In genomic region chr7:73526892-73527821, GRCh38 we compare ENCODE assay signal across 10 cellular contexts. TPM values are rescaled to one million over a fixed set of nuclear protein-coding genes. Genes with fewer than 3 reads are reported as not detected.
A peak's percentile ranks its signal among the peaks of the same experiment; 100 is the strongest.
DNase-seq lines count a peak whose midpoint lies in the region; ATAC-seq and TF ChIP-seq lines count a peak whose summit lies in the region.
"Had no signal": no experiment of that assay in that cellular context is flagged by ENCODE, and none has a peak within 500 bp of the region (broad histone marks: within the 10 kb centered on the region; RNA-seq: fewer than 3 reads in every experiment).

No MANE protein-coding gene starts in this region.

- no peak for ATAC-seq in activated naive CD8-positive, alpha-beta T cell treated with anti-CD3 and anti-CD28 coated beads, Interleukin-2, amount 50 U/mL, for 24 hours
- ATAC-seq in GM18502 (IDR thresholded peaks at IDR 0.05; ENCODE audit: poor library complexity, unreplicated experiment): no peak
- ATAC-seq in HG02678 (IDR thresholded peaks at IDR 0.05; ENCODE audit: unreplicated experiment): no peak

- no peaks in the 10 kb centered on the region for H3K27me3 Mint-ChIP-seq in activated naive CD4-positive, alpha-beta T cell treated with anti-CD3 and anti-CD28 coated beads, Interleukin-2, amount 50 U/mL, for 24 hours
- no peaks in the 10 kb centered on the region for H3K27me3 Mint-ChIP-seq in activated naive CD8-positive, alpha-beta T cell treated with anti-CD3 and anti-CD28 coated beads, Interleukin-2, amount 50 U/mL, for 24 hours
- no peaks in the 10 kb centered on the region for H3K27me3 Mint-ChIP-seq in type B pancreatic cell

- H3K36me3 Mint-ChIP-seq in activated naive CD4-positive, alpha-beta T cell treated with anti-CD3 and anti-CD28 coated beads, Interleukin-2, amount 50 U/mL, for 24 hours: peaks cover 2% of the 10 kb centered on the region
- peaks cover 4% of the 10 kb centered on the region for H3K36me3 Mint-ChIP-seq in activated naive CD8-positive, alpha-beta T cell treated with anti-CD3 and anti-CD28 coated beads, Interleukin-2, amount 50 U/mL, for 24 hours (ENCODE audit: low read depth)
- H3K36me3 Mint-ChIP-seq in type B pancreatic cell: peaks cover under 1% of the 10 kb centered on the region

- H3K4me1 Mint-ChIP-seq in activated naive CD4-positive, alpha-beta T cell treated with anti-CD3 and anti-CD28 coated beads, Interleukin-2, amount 50 U/mL, for 24 hours: peaks cover 39% of the 10 kb centered on the region
- peaks cover 42% of the 10 kb centered on the region for H3K4me1 Mint-ChIP-seq in activated naive CD8-positive, alpha-beta T cell treated with anti-CD3 and anti-CD28 coated beads, Interleukin-2, amount 50 U/mL, for 24 hours
- peaks cover 4% of the 10 kb centered on the region for H3K4me1 Mint-ChIP-seq in type B pancreatic cell (ENCODE audit: unreplicated experiment)

- peak overlapping the region; percentile 88 for H3K27ac Mint-ChIP-seq in activated naive CD4-positive, alpha-beta T cell treated with anti-CD3 and anti-CD28 coated beads, Interleukin-2, amount 50 U/mL, for 24 hours
- H3K27ac Mint-ChIP-seq in activated naive CD8-positive, alpha-beta T cell treated with anti-CD3 and anti-CD28 coated beads, Interleukin-2, amount 50 U/mL, for 24 hours: peak overlapping the region; percentile 83
- peak overlapping the region; percentile 8 for H3K27ac Mint-ChIP-seq in type B pancreatic cell

- no peaks in the 10 kb centered on the region for H3K9me3 Mint-ChIP-seq in activated naive CD4-positive, alpha-beta T cell treated with anti-CD3 and anti-CD28 coated beads, Interleukin-2, amount 50 U/mL, for 24 hours
- no peaks in the 10 kb centered on the region for H3K9me3 Mint-ChIP-seq in activated naive CD8-positive, alpha-beta T cell treated with anti-CD3 and anti-CD28 coated beads, Interleukin-2, amount 50 U/mL, for 24 hours
- H3K9me3 Mint-ChIP-seq in type B pancreatic cell: no peaks in the 10 kb centered on the region

- TF ChIP-seq CTCF in type B pancreatic cell (conservative IDR thresholded peaks at IDR 0.05): no peak

- H3K4me3 Mint-ChIP-seq in activated naive CD4-positive, alpha-beta T cell treated with anti-CD3 and anti-CD28 coated beads, Interleukin-2, amount 50 U/mL, for 24 hours: peak overlapping the region; percentile 24
- H3K4me3 Mint-ChIP-seq in activated naive CD8-positive, alpha-beta T cell treated with anti-CD3 and anti-CD28 coated beads, Interleukin-2, amount 50 U/mL, for 24 hours: peak overlapping the region; percentile 57
- peak overlapping the region; percentile 0 for H3K4me3 Mint-ChIP-seq in type B pancreatic cell

- DNase-seq in activated naive CD4-positive, alpha-beta T cell treated with anti-CD3 and anti-CD28 coated beads, Interleukin-2, amount 50 U/mL, for 16 hours: no peak
- DNase-seq in NCI-H2196 treated with DMSO at 0.1 percent for 48 hours (lab: John Stamatoyannopoulos, UW; ENCODE audit: unreplicated experiment) (peak; percentile 29), type B pancreatic cell (ENCODE audit: extremely low spot score, unreplicated experiment) (no peak), GOT3 (lab: John Stamatoyannopoulos, UW) (no peak)
- no peak for DNase-seq in activated naive CD8-positive, alpha-beta T cell treated with anti-CD3 and anti-CD28 coated beads, Interleukin-2, amount 50 U/mL, for 24 hours
- DNase-seq: activated CD4-positive, alpha-beta T cell treated with anti-CD3 and anti-CD28 coated beads for 4 hours; cortex of kidney had no signal

RNA-seq across cellular contexts. Expression of gene BAZ1B, which starts 5.1 kb away (rescaled TPM):
- total RNA-seq in type B pancreatic cell (ENCODE audit: low replicate concordance): 68.0 and 86.8 TPM in 2 replicates

RNA-seq across cellular contexts. Expression of gene BCL7B, which starts 30.3 kb away (rescaled TPM):
- 32.8 and 37.7 TPM in 2 replicates for total RNA-seq in type B pancreatic cell (ENCODE audit: low replicate concordance)

RNA-seq across cellular contexts. Expression of gene TBL2, which starts 51.2 kb away (rescaled TPM):
- total RNA-seq in type B pancreatic cell (ENCODE audit: low replicate concordance): 45.9 and 55.8 TPM in 2 replicates

Comparison
In these comparisons a context has a peak if more than half of its experiments do, and no peak if none do; other contexts are left out.
1. H3K27ac Mint-ChIP-seq: peak in every context shown above with its lines; median percentile 88 in activated naive CD4-positive, alpha-beta T cell treated with anti-CD3 and anti-CD28 coated beads, Interleukin-2, amount 50 U/mL, for 24 hours; 83 in activated naive CD8-positive, alpha-beta T cell treated with anti-CD3 and anti-CD28 coated beads, Interleukin-2, amount 50 U/mL, for 24 hours; 8 in type B pancreatic cell.
2. H3K4me3 Mint-ChIP-seq: peak in every context shown above with its lines; median percentile 57 in activated naive CD8-positive, alpha-beta T cell treated with anti-CD3 and anti-CD28 coated beads, Interleukin-2, amount 50 U/mL, for 24 hours; 24 in activated naive CD4-positive, alpha-beta T cell treated with anti-CD3 and anti-CD28 coated beads, Interleukin-2, amount 50 U/mL, for 24 hours; 0 in type B pancreatic cell.